In genomic region chr1:234499119-234500039, GRCh38 we compare ENCODE assay signal across 8 cellular contexts. TPM values are rescaled to one million over a fixed set of nuclear protein-coding genes. Genes with fewer than 3 reads are reported as not detected.
DNase-seq lines count a peak whose midpoint lies in the region; ATAC-seq and TF ChIP-seq lines count a peak whose summit lies in the region.

No MANE protein-coding gene starts in this region.

- peaks cover 62 to 82% (median 76%) of the 10 kb centered on the region in 10 experiments for H3K4me1 ChIP-seq in BLaER1 treated with 17β-estradiol and CSF1 and Interleukin-3, amounts not matched to agents 10 nM and 100 nM
- peaks cover 12% of the 10 kb centered on the region for H3K4me1 ChIP-seq in neural progenitor cell

- POLR2A ChIA-PET in RWPE1 (lab: Yijun Ruan, JAX; ENCODE audit: low non-redundant PET) = interaction anchor here (1.0 kb wide), 3 partner anchors 21 to 574 kb away, joined by 3 read pairs; no protein-coding TSS in a partner anchor

- H3K4me2 ChIP-seq in BLaER1 treated with 17β-estradiol and CSF1 and Interleukin-3, amounts not matched to agents 10 nM and 100 nM = peak overlapping the region; percentile 71 to 91 (median 85)
- no peak overlapping the region for H3K4me2 ChIP-seq in neural progenitor cell

- peak overlapping the region in 9 of 10 experiments; percentile 2 to 42 (median 25); a peak in 11 of 20 replicates for H3K4me3 ChIP-seq in BLaER1 treated with 17β-estradiol and CSF1 and Interleukin-3, amounts not matched to agents 10 nM and 100 nM
- H3K4me3 ChIP-seq in fibroblast of pulmonary artery (replicated peaks; ENCODE audit: low read depth, low read length) (peak overlapping the region; percentile 1), neural progenitor cell (no peak overlapping the region)

- peak overlapping the region; percentile 56 to 79 (median 73); a peak in 21 of 22 replicates for H3K9ac ChIP-seq in BLaER1 treated with 17β-estradiol and CSF1 and Interleukin-3, amounts not matched to agents 10 nM and 100 nM
- no peak overlapping the region for H3K9ac ChIP-seq in neural progenitor cell

- H3K27ac ChIP-seq in BLaER1 treated with 17β-estradiol and CSF1 and Interleukin-3, amounts not matched to agents 10 nM and 100 nM = peak overlapping the region; percentile 73 to 90 (median 85)
- H3K27ac ChIP-seq in RWPE1 = peak overlapping the region; percentile 94
- no peak overlapping the region for H3K27ac ChIP-seq in neural progenitor cell

- no peaks in the 10 kb centered on the region for H4K20me1 ChIP-seq in BLaER1 treated with 17β-estradiol and CSF1 and Interleukin-3, amounts not matched to agents 10 nM and 100 nM
- no peaks in the 10 kb centered on the region for H4K20me1 ChIP-seq in neural progenitor cell (ENCODE audit: low read depth)

- DNase-seq in RWPE1 (ENCODE audit: low spot score) = peak; percentile 74
- DNase-seq in activated effector memory CD4-positive, alpha-beta T cell treated with Interleukin-2 at 50 U/mL for 16 hours = peak; percentile 68
- DNase-seq in fibroblast of pulmonary artery (ENCODE audit: low read depth) = peak; percentile 96
- DNase-seq in neural progenitor cell (ENCODE audit: low spot score) = peak; percentile 90

- H3K4me3 Mint-ChIP-seq in neural progenitor cell = no peak overlapping the region
- no peak overlapping the region for H3K4me3 Mint-ChIP-seq in stimulated activated naive CD8-positive, alpha-beta T cell treated with anti-CD3 and anti-CD28 coated beads, Interleukin-15, Interleukin-2, amounts not matched to agents 100 ng/mL and 50 ng/mL, for 24 hours

- ATAC-seq in GM19463 (IDR thresholded peaks at IDR 0.05; ENCODE audit: unreplicated experiment) = peak; percentile 45

- no peaks in the 10 kb centered on the region for H3F3A ChIP-seq in neural progenitor cell (ENCODE audit: low read depth)

- peak overlapping the region; percentile 98 for H3K27ac Mint-ChIP-seq in neural progenitor cell
- peak overlapping the region; percentile 65 for H3K27ac Mint-ChIP-seq in stimulated activated naive CD8-positive, alpha-beta T cell treated with anti-CD3 and anti-CD28 coated beads, Interleukin-15, Interleukin-2, amounts not matched to agents 100 ng/mL and 50 ng/mL, for 24 hours

- no peaks in the 10 kb centered on the region for H3K36me3 Mint-ChIP-seq in neural progenitor cell
- peaks cover 11% of the 10 kb centered on the region for H3K36me3 Mint-ChIP-seq in stimulated activated naive CD8-positive, alpha-beta T cell treated with anti-CD3 and anti-CD28 coated beads, Interleukin-15, Interleukin-2, amounts not matched to agents 100 ng/mL and 50 ng/mL, for 24 hours (ENCODE audit: low read depth)

- peaks cover 32% of the 10 kb centered on the region for H3K4me1 Mint-ChIP-seq in neural progenitor cell
- peaks cover 74% of the 10 kb centered on the region for H3K4me1 Mint-ChIP-seq in stimulated activated naive CD8-positive, alpha-beta T cell treated with anti-CD3 and anti-CD28 coated beads, Interleukin-15, Interleukin-2, amounts not matched to agents 100 ng/mL and 50 ng/mL, for 24 hours (ENCODE audit: low read depth)

- peaks cover 6 to 15% (median 11%) of the 10 kb centered on the region in 11 experiments; a peak in 20 of 22 replicates for H3K9me3 ChIP-seq in BLaER1 treated with 17β-estradiol and CSF1 and Interleukin-3, amounts not matched to agents 10 nM and 100 nM (replicated peaks in 1 of 11)
- no peaks in the 10 kb centered on the region for H3K9me3 ChIP-seq in neural progenitor cell (ENCODE audit: low read depth)

- H3K36me3 ChIP-seq in BLaER1 treated with 17β-estradiol and CSF1 and Interleukin-3, amounts not matched to agents 10 nM and 100 nM = no peaks in the 10 kb centered on the region
- H3K36me3 ChIP-seq in neural progenitor cell = no peaks in the 10 kb centered on the region

- CTCF ChIA-PET in RWPE1 (lab: Yijun Ruan, JAX) = interaction anchor here (0.6 to 1.6 kb wide), 26 partner anchors 8 to 846 kb away, joined by 3 to 17 read pairs (median 4); no protein-coding TSS in a partner anchor

- TF ChIP-seq CTCF in LNCAP (IDR thresholded peaks at IDR 0.05) (peak; percentile 80), RWPE1 (conservative IDR thresholded peaks at IDR 0.05; ENCODE audit: low read depth) (peak; percentile 92), fibroblast of pulmonary artery (IDR thresholded peaks at IDR 0.05; ENCODE audit: low read length, missing control alignments) (peak; percentile 82), neural progenitor cell (IDR thresholded peaks at IDR 0.05) (peak; percentile 96)

- H3K27me3 ChIP-seq in BLaER1 treated with 17β-estradiol and CSF1 and Interleukin-3, amounts not matched to agents 10 nM and 100 nM = no peaks in the 10 kb centered on the region
- H3K27me3 ChIP-seq in neural progenitor cell = no peaks in the 10 kb centered on the region

- no peaks in the 10 kb centered on the region for H3K79me2 ChIP-seq in neural progenitor cell (ENCODE audit: low read depth)

- no peaks in the 10 kb centered on the region for H3K9me3 Mint-ChIP-seq in neural progenitor cell
- peaks cover 9% of the 10 kb centered on the region for H3K9me3 Mint-ChIP-seq in stimulated activated naive CD8-positive, alpha-beta T cell treated with anti-CD3 and anti-CD28 coated beads, Interleukin-15, Interleukin-2, amounts not matched to agents 100 ng/mL and 50 ng/mL, for 24 hours

- peaks cover 2% of the 10 kb centered on the region for H3K27me3 Mint-ChIP-seq in neural progenitor cell (ENCODE audit: insufficient read depth, low read depth)
- H3K27me3 Mint-ChIP-seq in stimulated activated naive CD8-positive, alpha-beta T cell treated with anti-CD3 and anti-CD28 coated beads, Interleukin-15, Interleukin-2, amounts not matched to agents 100 ng/mL and 50 ng/mL, for 24 hours = no peaks in the 10 kb centered on the region

- peak overlapping the region; percentile 78 for H2AFZ ChIP-seq in neural progenitor cell (replicated peaks)

RNA-seq across cellular contexts. Expression of gene TARBP1, which starts 20.4 kb away (rescaled TPM):
- total RNA-seq in neural progenitor cell (ENCODE audit: low replicate concordance) = 60.1 and 99.0 TPM in 2 replicates
